Comparison of ENCODE assay signal across 1 cellular context in the genomic region with DNA sequence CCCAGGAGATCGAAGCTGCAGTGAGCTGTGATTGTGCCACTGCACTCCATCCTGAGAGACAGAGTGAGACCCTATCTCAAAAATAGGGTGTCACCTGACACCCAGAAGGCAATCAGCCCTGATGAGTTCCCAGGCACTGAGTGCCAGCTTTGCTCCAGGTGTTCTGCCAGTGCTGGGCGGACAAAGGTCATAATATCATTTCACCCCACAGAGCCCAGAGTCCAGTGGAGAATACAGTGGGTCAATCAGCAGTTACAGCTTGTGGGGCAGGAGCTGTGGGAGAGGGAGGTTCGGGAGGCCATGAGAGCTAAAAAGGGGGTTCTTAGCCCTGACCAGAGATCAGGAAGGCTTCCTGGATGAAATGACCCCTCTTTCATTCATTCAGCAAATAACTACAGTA.
TF ChIP-seq lines count a peak whose summit lies in the region.

No MANE protein-coding gene starts in this region.

TF ChIP-seq in liver, 16 proteins besides CTCF, POLR2A, EP300 and RAD21 (continued from another document):
- TF ChIP-seq, protein P1, sequence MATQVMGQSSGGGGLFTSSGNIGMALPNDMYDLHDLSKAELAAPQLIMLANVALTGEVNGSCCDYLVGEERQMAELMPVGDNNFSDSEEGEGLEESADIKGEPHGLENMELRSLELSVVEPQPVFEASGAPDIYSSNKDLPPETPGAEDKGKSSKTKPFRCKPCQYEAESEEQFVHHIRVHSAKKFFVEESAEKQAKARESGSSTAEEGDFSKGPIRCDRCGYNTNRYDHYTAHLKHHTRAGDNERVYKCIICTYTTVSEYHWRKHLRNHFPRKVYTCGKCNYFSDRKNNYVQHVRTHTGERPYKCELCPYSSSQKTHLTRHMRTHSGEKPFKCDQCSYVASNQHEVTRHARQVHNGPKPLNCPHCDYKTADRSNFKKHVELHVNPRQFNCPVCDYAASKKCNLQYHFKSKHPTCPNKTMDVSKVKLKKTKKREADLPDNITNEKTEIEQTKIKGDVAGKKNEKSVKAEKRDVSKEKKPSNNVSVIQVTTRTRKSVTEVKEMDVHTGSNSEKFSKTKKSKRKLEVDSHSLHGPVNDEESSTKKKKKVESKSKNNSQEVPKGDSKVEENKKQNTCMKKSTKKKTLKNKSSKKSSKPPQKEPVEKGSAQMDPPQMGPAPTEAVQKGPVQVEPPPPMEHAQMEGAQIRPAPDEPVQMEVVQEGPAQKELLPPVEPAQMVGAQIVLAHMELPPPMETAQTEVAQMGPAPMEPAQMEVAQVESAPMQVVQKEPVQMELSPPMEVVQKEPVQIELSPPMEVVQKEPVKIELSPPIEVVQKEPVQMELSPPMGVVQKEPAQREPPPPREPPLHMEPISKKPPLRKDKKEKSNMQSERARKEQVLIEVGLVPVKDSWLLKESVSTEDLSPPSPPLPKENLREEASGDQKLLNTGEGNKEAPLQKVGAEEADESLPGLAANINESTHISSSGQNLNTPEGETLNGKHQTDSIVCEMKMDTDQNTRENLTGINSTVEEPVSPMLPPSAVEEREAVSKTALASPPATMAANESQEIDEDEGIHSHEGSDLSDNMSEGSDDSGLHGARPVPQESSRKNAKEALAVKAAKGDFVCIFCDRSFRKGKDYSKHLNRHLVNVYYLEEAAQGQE (IDR thresholded peaks at IDR 0.05) = no peak
- TF ChIP-seq RXRA (IDR thresholded peaks at IDR 0.05) = peak in 1 of 2 donors; percentile 35
- no peak for TF ChIP-seq FOXA2 (IDR thresholded peaks at IDR 0.05)
- TF ChIP-seq HNF4A (conservative IDR thresholded peaks at IDR 0.05) = peak; percentile 75 to 88
- no peak for TF ChIP-seq GABPA (IDR thresholded peaks at IDR 0.05 in 1 of 2, conservative IDR thresholded peaks at IDR 0.05 in 1 of 2)
